24 cellular contexts compared by ENCODE assay signal in genomic region chr2:48545244-48545643, GRCh38. TPM values are rescaled to one million over a fixed set of nuclear protein-coding genes. Genes with fewer than 3 reads are reported as not detected.
DNase-seq lines count a peak whose midpoint lies in the region; ATAC-seq and TF ChIP-seq lines count a peak whose summit lies in the region.
"Had no signal": no experiment of that assay in that cellular context is flagged by ENCODE, and none has a peak within 500 bp of the region (broad histone marks: within the 10 kb centered on the region; RNA-seq: fewer than 3 reads in every experiment).

No MANE protein-coding gene starts in this region.

- H3K9me2 ChIP-seq in Karpas-422 (replicated peaks; ENCODE audit: insufficient read depth, low read length) = no peaks in the 10 kb centered on the region

- H3F3A ChIP-seq in neural progenitor cell (ENCODE audit: low read depth) = peaks cover 13% of the 10 kb centered on the region

- H3K9me3 ChIP-seq in Karpas-422 (ENCODE audit: low read length) = no peaks in the 10 kb centered on the region
- H3K9me3 ChIP-seq in endodermal cell (ENCODE audit: control insufficient read depth, low read length) = no peaks in the 10 kb centered on the region
- H3K9me3 ChIP-seq in neural progenitor cell (ENCODE audit: low read depth) = no peaks in the 10 kb centered on the region
- no peaks in the 10 kb centered on the region for H3K9me3 ChIP-seq in MG63
- H3K9me3 ChIP-seq: adrenal gland had no signal

- H3K4me1 Mint-ChIP-seq in endodermal cell (peaks cover 31% of the 10 kb centered on the region), neural progenitor cell (peaks cover 21% of the 10 kb centered on the region)
- no peaks in the 10 kb centered on the region for H3K4me1 Mint-ChIP-seq in activated T-cell treated with anti-CD3 and anti-CD28 coated beads, Interleukin-2, amount 50 U/mL, for 4 hours (ENCODE audit: low read depth)
- H3K4me1 Mint-ChIP-seq: activated CD4-positive, alpha-beta T cell treated with anti-CD3 and anti-CD28 coated beads for 36 hours; activated CD8-positive, alpha-beta memory T cell treated with anti-CD3 and anti-CD28 coated beads, Interleukin-2, amount 10 ng/mL, durations not matched to agents 7 days and 5 days had no signal

- H3K9me3 Mint-ChIP-seq in endodermal cell (no peaks in the 10 kb centered on the region), neural progenitor cell (no peaks in the 10 kb centered on the region)
- no peaks in the 10 kb centered on the region for H3K9me3 Mint-ChIP-seq in activated T-cell treated with anti-CD3 and anti-CD28 coated beads, Interleukin-2, amount 50 U/mL, for 4 hours

- H3K27me3 ChIP-seq in Karpas-422 (ENCODE audit: low read length) (no peaks in the 10 kb centered on the region), endodermal cell (ENCODE audit: control insufficient read depth, insufficient read depth, low read length, poor library complexity, severe bottlenecking) (no peaks in the 10 kb centered on the region), neural progenitor cell (no peaks in the 10 kb centered on the region), MG63 (no peaks in the 10 kb centered on the region)
- H3K27me3 ChIP-seq: adrenal gland had no signal

- H3K79me2 ChIP-seq in Karpas-422 (ENCODE audit: low read length) = no peaks in the 10 kb centered on the region
- peaks cover 68% of the 10 kb centered on the region for H3K79me2 ChIP-seq in neural progenitor cell (ENCODE audit: low read depth)

- H3K9ac ChIP-seq in Karpas-422 (ENCODE audit: low read length) (no peak overlapping the region), endodermal cell (ENCODE audit: extremely low read depth, low read length, poor library complexity, severe bottlenecking) (no peak overlapping the region), neural progenitor cell (no peak overlapping the region)
- H3K9ac ChIP-seq: KMS-11 had no signal

- no peaks in the 10 kb centered on the region for H4K20me1 ChIP-seq in Karpas-422 (ENCODE audit: insufficient read depth, low read depth, low read length)
- peaks cover 75% of the 10 kb centered on the region for H4K20me1 ChIP-seq in neural progenitor cell (ENCODE audit: low read depth)

- H3K4me3 Mint-ChIP-seq in endodermal cell = no peak overlapping the region
- H3K4me3 Mint-ChIP-seq in neural progenitor cell = no peak overlapping the region
- H3K4me3 Mint-ChIP-seq in activated T-cell treated with anti-CD3 and anti-CD28 coated beads, Interleukin-2, amount 50 U/mL, for 4 hours = no peak overlapping the region
- H3K4me3 Mint-ChIP-seq: activated CD4-positive, alpha-beta T cell treated with anti-CD3 and anti-CD28 coated beads for 36 hours; activated CD8-positive, alpha-beta memory T cell treated with anti-CD3 and anti-CD28 coated beads, Interleukin-2, amount 10 ng/mL, durations not matched to agents 7 days and 5 days had no signal

- H3K4me3 ChIP-seq in Karpas-422 (ENCODE audit: low read length) (no peak overlapping the region), endodermal cell (ENCODE audit: low read length) (no peak overlapping the region), neural progenitor cell (no peak overlapping the region), MG63 (no peak overlapping the region)
- H3K4me3 ChIP-seq: adrenal gland, SK-N-MC had no signal

- peak; percentile 39 for DNase-seq in NCI-H82 (lab: John Stamatoyannopoulos, UW)
- DNase-seq in NCI-H82 treated with DMSO at 0.1 percent for 48 hours (lab: John Stamatoyannopoulos, UW; ENCODE audit: unreplicated experiment) = no peak
- DNase-seq in Karpas-422 = peak; percentile 11
- peak; percentile 77 for DNase-seq in endodermal cell
- peak; percentile 26 for DNase-seq in neural progenitor cell (ENCODE audit: low spot score)
- DNase-seq in inferior parietal cortex (ENCODE audit: extremely low spot score) = no peak
- DNase-seq in MG63 = no peak
- no peak for DNase-seq in activated T-cell treated with anti-CD3 and anti-CD28 coated beads, Interleukin-2, amount 50 U/mL, for 4 hours
- DNase-seq: activated CD4-positive, alpha-beta T cell treated with anti-CD3 and anti-CD28 coated beads for 36 hours; activated CD8-positive, alpha-beta memory T cell treated with anti-CD3 and anti-CD28 coated beads, Interleukin-2, amount 10 ng/mL, durations not matched to agents 7 days and 5 days; central memory CD4-positive, alpha-beta T cell; effector memory CD4-positive, alpha-beta T cell; left cardiac atrium; midbrain; NCI-H1048; NCI-H2107; NCI-H510A treated with DMSO at 0.1 percent for 48 hours; stimulated activated CD4-positive, alpha-beta T cell treated with anti-CD3 and anti-CD28 coated beads, Interleukin-12 subunit alpha, Interleukin-12 subunit beta, amount 100 ng/mL, for 4 hours had no signal

- H3K36me3 ChIP-seq in Karpas-422 (ENCODE audit: insufficient read depth, low read length) (no peaks in the 10 kb centered on the region), endodermal cell (ENCODE audit: control insufficient read depth, insufficient read depth, low read length) (no peaks in the 10 kb centered on the region), neural progenitor cell (no peaks in the 10 kb centered on the region), MG63 (no peaks in the 10 kb centered on the region)
- H3K36me3 ChIP-seq: adrenal gland had no signal

- whole genome bisulfite sequencing in endodermal cell (ENCODE audit: insufficient coverage in 1 of 2, insufficient read length in 1 of 2), 2 experiments = 91 to 96% methylated on average over 4 to 10 of the region's 10 CpGs

- H3K36me3 Mint-ChIP-seq in endodermal cell (ENCODE audit: low read depth) (no peaks in the 10 kb centered on the region), neural progenitor cell (peaks cover 14% of the 10 kb centered on the region)
- H3K36me3 Mint-ChIP-seq in activated T-cell treated with anti-CD3 and anti-CD28 coated beads, Interleukin-2, amount 50 U/mL, for 4 hours (ENCODE audit: insufficient read depth) = no peaks in the 10 kb centered on the region
- H3K36me3 Mint-ChIP-seq: activated CD8-positive, alpha-beta memory T cell treated with anti-CD3 and anti-CD28 coated beads, Interleukin-2, amount 10 ng/mL, durations not matched to agents 7 days and 5 days had no signal

- H2AFZ ChIP-seq in Karpas-422 (ENCODE audit: low read length) = no peak overlapping the region
- no peak overlapping the region for H2AFZ ChIP-seq in neural progenitor cell (replicated peaks)

- TF ChIP-seq CTCF in endodermal cell (conservative IDR thresholded peaks at IDR 0.05) (peak; percentile 58), neural progenitor cell (IDR thresholded peaks at IDR 0.05) (peak; percentile 12)

- ATAC-seq in activated T-cell treated with anti-CD3 and anti-CD28 coated beads, Interleukin-2, amount 50 U/mL, for 4 hours = no peak
- ATAC-seq: activated CD4-positive, alpha-beta T cell treated with anti-CD3 and anti-CD28 coated beads for 36 hours; activated CD8-positive, alpha-beta memory T cell treated with anti-CD3 and anti-CD28 coated beads, Interleukin-2, amount 10 ng/mL, durations not matched to agents 7 days and 5 days; left cardiac atrium; Panc1 had no signal

- no peak overlapping the region for H3K4me2 ChIP-seq in Karpas-422 (ENCODE audit: low read depth, low read length, poor library complexity, severe bottlenecking)
- H3K4me2 ChIP-seq in neural progenitor cell = no peak overlapping the region
- H3K4me2 ChIP-seq: KMS-11 had no signal

- H3K4me1 ChIP-seq in Karpas-422 (ENCODE audit: low read length) (no peaks in the 10 kb centered on the region), endodermal cell (ENCODE audit: control insufficient read depth, insufficient read depth, low read length) (peaks cover 12% of the 10 kb centered on the region), neural progenitor cell (peaks cover 28% of the 10 kb centered on the region)
- H3K4me1 ChIP-seq: adrenal gland had no signal

- H3K27me3 Mint-ChIP-seq in endodermal cell (ENCODE audit: insufficient read depth) = no peaks in the 10 kb centered on the region
- no peaks in the 10 kb centered on the region for H3K27me3 Mint-ChIP-seq in neural progenitor cell (ENCODE audit: insufficient read depth, low read depth)
- H3K27me3 Mint-ChIP-seq in activated T-cell treated with anti-CD3 and anti-CD28 coated beads, Interleukin-2, amount 50 U/mL, for 4 hours (ENCODE audit: low read depth) = no peaks in the 10 kb centered on the region
- H3K27me3 Mint-ChIP-seq: activated CD4-positive, alpha-beta T cell treated with anti-CD3 and anti-CD28 coated beads for 36 hours; activated CD8-positive, alpha-beta memory T cell treated with anti-CD3 and anti-CD28 coated beads, Interleukin-2, amount 10 ng/mL, durations not matched to agents 7 days and 5 days had no signal

- peak overlapping the region; percentile 5 for H3K27ac Mint-ChIP-seq in endodermal cell
- no peak overlapping the region for H3K27ac Mint-ChIP-seq in neural progenitor cell
- H3K27ac Mint-ChIP-seq: activated CD4-positive, alpha-beta T cell treated with anti-CD3 and anti-CD28 coated beads for 36 hours; activated CD8-positive, alpha-beta memory T cell treated with anti-CD3 and anti-CD28 coated beads, Interleukin-2, amount 10 ng/mL, durations not matched to agents 7 days and 5 days had no signal

- H3K27ac ChIP-seq in Karpas-422 (ENCODE audit: low read length) (no peak overlapping the region), endodermal cell (ENCODE audit: low read depth, low read length) (no peak overlapping the region), neural progenitor cell (no peak overlapping the region)
- H3K27ac ChIP-seq: 22Rv1, C4-2B, KMS-11, SK-N-MC had no signal

RNA-seq across cellular contexts. Expression of gene STON1, which starts 15.3 kb away (rescaled TPM):
- total RNA-seq in Karpas-422 (2014; rRNA removed; shearing (Covaris generic); ENCODE audit: low replicate concordance) = 0.63 and 2.8 TPM in 2 replicates
- total RNA-seq in endodermal cell (10 to 100 TPM; 15.0 to 19.5 TPM), neural progenitor cell (ENCODE audit: low replicate concordance) (36.7 and 51.7 TPM in 2 replicates)
- 23.9 TPM for polyA plus RNA-seq in endodermal cell (2013, experiment 1 of 2)
- 24.2 TPM for polyA plus RNA-seq in endodermal cell (2013, experiment 2 of 2)
- total RNA-seq in MG63 (2014; rRNA removed; shearing (Covaris generic); ENCODE audit: low replicate concordance) = 1.7 and 2.2 TPM in 2 replicates
- total RNA-seq in activated T-cell treated with anti-CD3 and anti-CD28 coated beads, Interleukin-2, amount 50 U/mL, for 4 hours = under 1 TPM; 0.46 to 0.76 (median 0.53) TPM

Comparison
In these comparisons a context has a peak if more than half of its experiments do, and no peak if none do; other contexts are left out.
1. DNase-seq: peak in NCI-H82 (single experiment), Karpas-422 (single experiment), endodermal cell (single experiment) and neural progenitor cell (single experiment); none in NCI-H82 treated with DMSO at 0.1 percent for 48 hours (single experiment), inferior parietal cortex (single experiment), MG63 (single experiment) and activated T-cell treated with anti-CD3 and anti-CD28 coated beads, Interleukin-2, amount 50 U/mL, for 4 hours (single experiment).